8 cellular contexts compared by ENCODE assay signal in genomic region chr17:27805520-27806146, GRCh38. TPM values are rescaled to one million over a fixed set of nuclear protein-coding genes. Genes with fewer than 3 reads are reported as not detected.
DNase-seq lines count a peak whose midpoint lies in the region; ATAC-seq, FAIRE-seq and TF ChIP-seq lines count a peak whose summit lies in the region.

No MANE protein-coding gene starts in this region.

- H3K27ac Mint-ChIP-seq in WTC11, result no peak overlapping the region

- H3K36me3 Mint-ChIP-seq in WTC11, result peaks cover 5% of the 10 kb centered on the region

- H3K36me3 ChIP-seq in kidney (ENCODE audit: control insufficient read depth in 1 of 2, insufficient read depth in 2 of 2, low read length in 2 of 2), result no peaks in the 10 kb centered on the region

- peaks cover 23% of the 10 kb centered on the region for H3K4me1 Mint-ChIP-seq in WTC11

- FAIRE-seq in kidney (lab: Jason Lieb, UNC), result peak; percentile 11

- intact Hi-C loops in kidney (cut with DNase I), result loop anchor here (10.0 kb wide), 1 partner anchor 69 kb away; no protein-coding TSS in a partner anchor

- peak; percentile 79 for TF ChIP-seq CTCF in GM12874 (IDR thresholded peaks at IDR 0.05; ENCODE audit: insufficient read depth, low read depth, low read length)
- peak; percentile 74 for TF ChIP-seq CTCF in WTC11 (IDR thresholded peaks at IDR 0.05)
- peak; percentile 93 for TF ChIP-seq CTCF in kidney (IDR thresholded peaks at IDR 0.05; ENCODE audit: borderline replicate concordance, extremely low read depth, insufficient read depth)

- POLR2A ChIA-PET in WTC11 (lab: Charles Lee), result interaction anchor here (0.6 to 1.0 kb wide), 4 partner anchors 52 to 92 kb away, joined by 3 to 8 read pairs (median 4); no protein-coding TSS in a partner anchor

- H3K27me3 Mint-ChIP-seq in WTC11 (ENCODE audit: low read depth), result no peaks in the 10 kb centered on the region

- H3K4me3 Mint-ChIP-seq in WTC11, result peak overlapping the region; percentile 51

- DNase-seq in NCI-H2196 (lab: John Stamatoyannopoulos, UW; ENCODE audit: unreplicated experiment) (peak; percentile 68), WTC11 (ENCODE audit: low spot score) (peak; percentile 91), caudate nucleus (lab: John Stamatoyannopoulos, UW) (peak in 59 of 61 donors; percentile 10 to 91 (median 61)), kidney (peak; percentile 92)
- DNase-seq in stimulated activated CD4-positive, alpha-beta T cell treated with anti-CD3 and anti-CD28 coated beads, Interleukin-15, amount 100 ng/mL, for 1 hour (ENCODE audit: low read depth in 1 of 2, low spot score in 1 of 2), result peak; percentile 59 to 65

- H3K4me1 ChIP-seq in kidney (ENCODE audit: control insufficient read depth in 1 of 2, insufficient read depth in 1 of 2, low read depth in 1 of 2, low read length in 2 of 2), result peaks cover 0 to 7% of the 10 kb centered on the region in 2 donors

- H3K4me3 ChIP-seq in kidney (ENCODE audit: low read length in 2 of 2), result peak overlapping the region; percentile 55 to 59

- ATAC-seq in HG03045 (IDR thresholded peaks at IDR 0.05; ENCODE audit: unreplicated experiment) (peak; percentile 50), WTC11 (peak; percentile 89), HG03571 (IDR thresholded peaks at IDR 0.05; ENCODE audit: unreplicated experiment) (no peak)

- CTCF ChIA-PET in WTC11 (lab: Charles Lee), result interaction anchor here (0.6 to 14.5 kb wide), 48 partner anchors 9 to 541 kb away, joined by 3 to 480 read pairs (median 5); partner anchors contain the start of gene LYRM9

- H3K9me3 Mint-ChIP-seq in WTC11, result peaks cover 13% of the 10 kb centered on the region

- H3K9me3 ChIP-seq in kidney (ENCODE audit: control insufficient read depth in 1 of 2, low read length in 2 of 2), result no peaks in the 10 kb centered on the region

- H3K9ac ChIP-seq in kidney (ENCODE audit: low read length in 2 of 2), result peak overlapping the region; percentile 20 to 62

- H3K27ac ChIP-seq in caudate nucleus (ENCODE audit: low read depth, low read length) (no peak overlapping the region), kidney (ENCODE audit: low read depth in 2 of 2, low read length in 2 of 2) (no peak overlapping the region)

TF ChIP-seq in WTC11, 78 proteins besides CTCF, POLR2A, EP300 and RAD21 (continues in another document):
- no peak for TF ChIP-seq ETV6 (CRISPR knock-in tag; IDR thresholded peaks at IDR 0.05)
- no peak for TF ChIP-seq E2F1 (CRISPR knock-in tag; IDR thresholded peaks at IDR 0.05)
- TF ChIP-seq, protein P1, sequence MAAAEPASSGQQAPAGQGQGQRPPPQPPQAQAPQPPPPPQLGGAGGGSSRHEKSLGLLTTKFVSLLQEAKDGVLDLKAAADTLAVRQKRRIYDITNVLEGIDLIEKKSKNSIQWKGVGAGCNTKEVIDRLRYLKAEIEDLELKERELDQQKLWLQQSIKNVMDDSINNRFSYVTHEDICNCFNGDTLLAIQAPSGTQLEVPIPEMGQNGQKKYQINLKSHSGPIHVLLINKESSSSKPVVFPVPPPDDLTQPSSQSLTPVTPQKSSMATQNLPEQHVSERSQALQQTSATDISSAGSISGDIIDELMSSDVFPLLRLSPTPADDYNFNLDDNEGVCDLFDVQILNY (CRISPR knock-in tag; IDR thresholded peaks at IDR 0.05), result no peak
- TF ChIP-seq NR1H2 (CRISPR knock-in tag; IDR thresholded peaks at IDR 0.05), result no peak
- no peak for TF ChIP-seq FOXJ3 (CRISPR knock-in tag; IDR thresholded peaks at IDR 0.05; ENCODE audit: borderline replicate concordance)
- no peak for TF ChIP-seq FOXP4 (CRISPR knock-in tag; IDR thresholded peaks at IDR 0.05)
- no peak for TF ChIP-seq ZNF423 (CRISPR knock-in tag; IDR thresholded peaks at IDR 0.05)
- TF ChIP-seq CREB1 (CRISPR knock-in tag; IDR thresholded peaks at IDR 0.05), result no peak
- TF ChIP-seq, protein P2, sequence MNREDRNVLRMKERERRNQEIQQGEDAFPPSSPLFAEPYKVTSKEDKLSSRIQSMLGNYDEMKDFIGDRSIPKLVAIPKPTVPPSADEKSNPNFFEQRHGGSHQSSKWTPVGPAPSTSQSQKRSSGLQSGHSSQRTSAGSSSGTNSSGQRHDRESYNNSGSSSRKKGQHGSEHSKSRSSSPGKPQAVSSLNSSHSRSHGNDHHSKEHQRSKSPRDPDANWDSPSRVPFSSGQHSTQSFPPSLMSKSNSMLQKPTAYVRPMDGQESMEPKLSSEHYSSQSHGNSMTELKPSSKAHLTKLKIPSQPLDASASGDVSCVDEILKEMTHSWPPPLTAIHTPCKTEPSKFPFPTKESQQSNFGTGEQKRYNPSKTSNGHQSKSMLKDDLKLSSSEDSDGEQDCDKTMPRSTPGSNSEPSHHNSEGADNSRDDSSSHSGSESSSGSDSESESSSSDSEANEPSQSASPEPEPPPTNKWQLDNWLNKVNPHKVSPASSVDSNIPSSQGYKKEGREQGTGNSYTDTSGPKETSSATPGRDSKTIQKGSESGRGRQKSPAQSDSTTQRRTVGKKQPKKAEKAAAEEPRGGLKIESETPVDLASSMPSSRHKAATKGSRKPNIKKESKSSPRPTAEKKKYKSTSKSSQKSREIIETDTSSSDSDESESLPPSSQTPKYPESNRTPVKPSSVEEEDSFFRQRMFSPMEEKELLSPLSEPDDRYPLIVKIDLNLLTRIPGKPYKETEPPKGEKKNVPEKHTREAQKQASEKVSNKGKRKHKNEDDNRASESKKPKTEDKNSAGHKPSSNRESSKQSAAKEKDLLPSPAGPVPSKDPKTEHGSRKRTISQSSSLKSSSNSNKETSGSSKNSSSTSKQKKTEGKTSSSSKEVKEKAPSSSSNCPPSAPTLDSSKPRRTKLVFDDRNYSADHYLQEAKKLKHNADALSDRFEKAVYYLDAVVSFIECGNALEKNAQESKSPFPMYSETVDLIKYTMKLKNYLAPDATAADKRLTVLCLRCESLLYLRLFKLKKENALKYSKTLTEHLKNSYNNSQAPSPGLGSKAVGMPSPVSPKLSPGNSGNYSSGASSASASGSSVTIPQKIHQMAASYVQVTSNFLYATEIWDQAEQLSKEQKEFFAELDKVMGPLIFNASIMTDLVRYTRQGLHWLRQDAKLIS (CRISPR knock-in tag; IDR thresholded peaks at IDR 0.05; ENCODE audit: borderline replicate concordance), result no peak
- TF ChIP-seq NR3C1 (CRISPR knock-in tag; conservative IDR thresholded peaks at IDR 0.05; ENCODE audit: low read depth), result no peak
- no peak for TF ChIP-seq CREM (CRISPR knock-in tag; IDR thresholded peaks at IDR 0.05)
- no peak for TF ChIP-seq ZNF425 (CRISPR knock-in tag; conservative IDR thresholded peaks at IDR 0.05)
- TF ChIP-seq FOXK1 (CRISPR knock-in tag; IDR thresholded peaks at IDR 0.05), result no peak
- no peak for TF ChIP-seq IRF2 (CRISPR knock-in tag; IDR thresholded peaks at IDR 0.05; ENCODE audit: borderline replicate concordance, low read depth)
- TF ChIP-seq, protein P3, sequence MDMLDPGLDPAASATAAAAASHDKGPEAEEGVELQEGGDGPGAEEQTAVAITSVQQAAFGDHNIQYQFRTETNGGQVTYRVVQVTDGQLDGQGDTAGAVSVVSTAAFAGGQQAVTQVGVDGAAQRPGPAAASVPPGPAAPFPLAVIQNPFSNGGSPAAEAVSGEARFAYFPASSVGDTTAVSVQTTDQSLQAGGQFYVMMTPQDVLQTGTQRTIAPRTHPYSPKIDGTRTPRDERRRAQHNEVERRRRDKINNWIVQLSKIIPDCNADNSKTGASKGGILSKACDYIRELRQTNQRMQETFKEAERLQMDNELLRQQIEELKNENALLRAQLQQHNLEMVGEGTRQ (CRISPR knock-in tag; IDR thresholded peaks at IDR 0.05), result no peak

RNA-seq across cellular contexts. Expression of gene NOS2, which starts 5.3 kb away (rescaled TPM):
- total RNA-seq in WTC11 (2021), result 0.98 to 1.4 TPM (median 1.4 TPM) in 3 replicates
- 0.57 TPM for total RNA-seq in kidney
- 0.37 TPM for polyA plus RNA-seq in kidney (ENCODE audit: insufficient read depth, low read depth, low replicate concordance)
